In the genomic region with DNA sequence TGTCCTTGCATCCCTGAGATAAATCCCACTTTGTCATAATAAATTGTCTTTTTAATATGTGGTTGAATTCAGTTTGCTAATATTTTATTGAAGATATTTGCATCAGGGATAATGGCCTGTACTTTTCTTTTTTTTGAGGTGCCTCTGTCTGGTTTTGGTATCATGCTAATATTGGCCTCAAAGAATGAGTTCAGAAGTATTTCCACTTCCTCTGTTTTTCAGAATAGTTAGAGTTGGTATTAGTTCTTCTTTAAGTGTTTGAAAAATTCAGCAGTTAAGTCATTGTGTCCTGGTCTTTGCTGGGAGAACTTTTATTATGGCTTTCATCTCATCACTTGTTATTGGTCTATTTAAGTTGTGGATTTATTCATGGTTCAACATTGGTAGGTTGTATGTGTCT, we compare ENCODE assay signal across 16 cellular contexts.
DNase-seq lines count a peak whose midpoint lies in the region; ATAC-seq and TF ChIP-seq lines count a peak whose summit lies in the region.
"Had no signal": no experiment of that assay in that cellular context is flagged by ENCODE, and none has a peak within 500 bp of the region (broad histone marks: within the 10 kb centered on the region; RNA-seq: fewer than 3 reads in every experiment).

No MANE protein-coding gene starts in this region.

- no peaks in the 10 kb centered on the region for H3K9me3 ChIP-seq in CD8-positive, alpha-beta memory T cell (ENCODE audit: low read length)
- H3K9me3 ChIP-seq: Caco-2 had no signal

- TF ChIP-seq CTCF in foreskin fibroblast (IDR thresholded peaks at IDR 0.05; ENCODE audit: low read depth, low read length) = no peak

- no peaks in the 10 kb centered on the region for H3K36me3 ChIP-seq in ACC112 (ENCODE audit: insufficient read depth, low read length)
- no peaks in the 10 kb centered on the region for H3K36me3 ChIP-seq in CD8-positive, alpha-beta memory T cell (ENCODE audit: insufficient read depth, low read length)

- H2AFZ ChIP-seq in ACC112 (ENCODE audit: low read length, unreplicated experiment) = peak overlapping the region; percentile 71

- no peak overlapping the region for H3K27ac ChIP-seq in ACC112 (ENCODE audit: low read depth, low read length)
- H3K27ac ChIP-seq in CD8-positive, alpha-beta memory T cell (ENCODE audit: low read depth, low read length) = no peak overlapping the region

- H3K36me3 Mint-ChIP-seq in CD8-positive, alpha-beta memory T cell = peaks cover 0 to 3% (median 0%) of the 10 kb centered on the region in 3 donors
- no peaks in the 10 kb centered on the region for H3K36me3 Mint-ChIP-seq in activated T-helper 17 cell treated with anti-CD3 and anti-CD28 coated beads, Interleukin-2, amount 50 U/mL, for 72 hours (ENCODE audit: low read depth)
- H3K36me3 Mint-ChIP-seq: IgD-negative memory B cell had no signal

- peaks cover 14 to 25% (median 24%) of the 10 kb centered on the region in 3 donors for H3K4me1 Mint-ChIP-seq in CD8-positive, alpha-beta memory T cell
- peaks cover 20% of the 10 kb centered on the region for H3K4me1 Mint-ChIP-seq in activated T-helper 17 cell treated with anti-CD3 and anti-CD28 coated beads, Interleukin-2, amount 50 U/mL, for 72 hours

- no peaks in the 10 kb centered on the region for H3K79me2 ChIP-seq in ACC112 (ENCODE audit: control insufficient read depth, insufficient read depth, low read length, unreplicated experiment)

- H3K4me3 ChIP-seq in ACC112 (ENCODE audit: low read depth, low read length) = peak overlapping the region; percentile 72
- no peak overlapping the region for H3K4me3 ChIP-seq in CD8-positive, alpha-beta memory T cell (ENCODE audit: low read length)
- no peak overlapping the region for H3K4me3 ChIP-seq in foreskin fibroblast (ENCODE audit: low read depth in 1 of 2, low read length in 2 of 2)

- peak overlapping the region in 3 of 8 donors; percentile 21 to 61 (median 30) for H3K27ac Mint-ChIP-seq in CD8-positive, alpha-beta memory T cell
- no peak overlapping the region for H3K27ac Mint-ChIP-seq in activated T-helper 17 cell treated with anti-CD3 and anti-CD28 coated beads, Interleukin-2, amount 50 U/mL, for 72 hours
- H3K27ac Mint-ChIP-seq: IgD-negative memory B cell had no signal

- POLR2A ChIA-PET in CD8-positive, alpha-beta memory T cell (lab: Charles Lee) = no interaction called here

- no peaks in the 10 kb centered on the region for H3K27me3 Mint-ChIP-seq in CD8-positive, alpha-beta memory T cell
- no peaks in the 10 kb centered on the region for H3K27me3 Mint-ChIP-seq in activated T-helper 17 cell treated with anti-CD3 and anti-CD28 coated beads, Interleukin-2, amount 50 U/mL, for 72 hours
- H3K27me3 Mint-ChIP-seq: IgD-negative memory B cell had no signal

- no peaks in the 10 kb centered on the region for H3K4me1 ChIP-seq in ACC112 (ENCODE audit: control insufficient read depth, insufficient read depth, low read length, unreplicated experiment)
- no peaks in the 10 kb centered on the region for H3K4me1 ChIP-seq in CD8-positive, alpha-beta memory T cell (ENCODE audit: insufficient read depth, low read length)
- H3K4me1 ChIP-seq: Caco-2 had no signal

- CTCF ChIA-PET in CD8-positive, alpha-beta memory T cell (lab: Charles Lee) = no interaction called here

- peak overlapping the region in 6 of 7 donors; percentile 67 to 88 (median 86) for H3K4me3 Mint-ChIP-seq in CD8-positive, alpha-beta memory T cell
- peak overlapping the region; percentile 56 for H3K4me3 Mint-ChIP-seq in activated T-helper 17 cell treated with anti-CD3 and anti-CD28 coated beads, Interleukin-2, amount 50 U/mL, for 72 hours

- no peaks in the 10 kb centered on the region for H3K9me3 Mint-ChIP-seq in CD8-positive, alpha-beta memory T cell
- H3K9me3 Mint-ChIP-seq in activated T-helper 17 cell treated with anti-CD3 and anti-CD28 coated beads, Interleukin-2, amount 50 U/mL, for 72 hours = no peaks in the 10 kb centered on the region

- no peaks in the 10 kb centered on the region for H3K27me3 ChIP-seq in ACC112 (ENCODE audit: insufficient read depth, low read length)
- H3K27me3 ChIP-seq in CD8-positive, alpha-beta memory T cell (ENCODE audit: insufficient read depth, low read length, poor library complexity, severe bottlenecking) = no peaks in the 10 kb centered on the region

- ATAC-seq in GM21786 (IDR thresholded peaks at IDR 0.05; ENCODE audit: unreplicated experiment) (peak; percentile 38), HG03108 (IDR thresholded peaks at IDR 0.05; ENCODE audit: unreplicated experiment) (no peak)
- no peak for ATAC-seq in activated T-helper 17 cell treated with anti-CD3 and anti-CD28 coated beads, Interleukin-2, amount 50 U/mL, for 72 hours (replicated peaks)

- no peak for DNase-seq in CD8-positive, alpha-beta memory T cell
- no peak for DNase-seq in AG20443 (ENCODE audit: low spot score)
- no peak for DNase-seq in foreskin fibroblast
- DNase-seq: Caco-2, DMS53, H7, NCI-H1048, NCI-H146, NCI-H2081 treated with DMSO at 0.1 percent for 48 hours, NCI-H524, RPMI8226 had no signal
